In the genomic region with DNA sequence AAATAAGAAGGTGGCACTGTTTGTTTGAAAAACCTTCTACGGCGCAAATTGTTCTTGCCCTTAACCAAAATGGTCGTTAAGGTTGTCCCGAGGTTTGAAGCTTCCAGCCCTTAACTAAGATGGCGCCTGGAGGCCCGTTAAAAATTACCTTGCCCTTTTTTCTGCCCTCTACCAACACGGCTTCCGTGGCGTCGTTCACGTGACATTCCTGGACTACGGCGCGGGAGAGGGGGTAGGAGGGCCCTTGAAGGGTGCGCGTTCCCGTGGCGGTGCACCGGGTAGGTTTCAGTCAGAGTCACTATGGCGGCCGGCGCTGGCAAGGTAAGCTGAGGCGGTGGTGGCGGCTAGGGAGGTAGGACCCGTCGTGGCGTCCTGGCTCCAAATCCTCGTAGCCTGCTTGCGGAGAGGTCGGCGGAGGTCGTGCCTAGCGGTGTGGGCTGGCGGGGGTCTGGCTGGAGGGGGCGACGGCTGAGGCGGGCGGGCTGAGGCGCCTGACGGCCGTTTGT, we compare ENCODE assay signal across 1 cellular context.
A peak's percentile ranks its signal among the peaks of the same experiment; 100 is the strongest.
TF ChIP-seq lines count a peak whose summit lies in the region.

TSS of gene SLMAP (plus strand) at position 288 of the 506 bp plus-strand sequence. CDS start 1,343 bp downstream, outside the sequence.

TF ChIP-seq in K562, 482 proteins besides CTCF, POLR2A, EP300 and RAD21 (continued from another document and continues in another):
- TF ChIP-seq ELF2 (CRISPR knock-in tag; IDR thresholded peaks at IDR 0.05) (no peak), HDAC1 (IDR thresholded peaks at IDR 0.05) (peak in 1 of 2 experiments; percentile 55; a peak in 1 of 4 replicates), ZNF639 (CRISPR knock-in tag; conservative IDR thresholded peaks at IDR 0.05 in 1 of 2, IDR thresholded peaks at IDR 0.05 in 1 of 2) (peak in 1 of 2 experiments; percentile 94; a peak in 2 of 4 replicates), MAFK (IDR thresholded peaks at IDR 0.05; ENCODE audit: low read length) (no peak), XRCC4 (IDR thresholded peaks at IDR 0.05; ENCODE audit: extremely low read depth, insufficient read depth, insufficient read length) (no peak), GTF2B (IDR thresholded peaks at IDR 0.05; ENCODE audit: extremely low read depth, insufficient read length) (no peak), HSF4 (CRISPR knock-in tag; IDR thresholded peaks at IDR 0.05; ENCODE audit: borderline replicate concordance) (no peak), TAL1 (IDR thresholded peaks at IDR 0.05) (no peak), AFF1 (IDR thresholded peaks at IDR 0.05; ENCODE audit: low read depth in 1 of 2, partially characterized antibody in 2 of 2) (no peak), NCOA4 (IDR thresholded peaks at IDR 0.05; ENCODE audit: partially characterized antibody) (no peak), NR2C1 (IDR thresholded peaks at IDR 0.05) (peak; percentile 94), NR2C1 (tag; IDR thresholded peaks at IDR 0.05) (peak; percentile 89), MBD2 (IDR thresholded peaks at IDR 0.05; ENCODE audit: borderline replicate concordance, low read depth) (peak; percentile 73; the same call in 1 of the 2 replicates), SIRT6 (IDR thresholded peaks at IDR 0.05; ENCODE audit: low read depth, low read length) (no peak), ZNF707 (CRISPR knock-in tag; conservative IDR thresholded peaks at IDR 0.05) (no peak), NBN (IDR thresholded peaks at IDR 0.05; ENCODE audit: low read depth) (no peak), ZBTB1 (CRISPR knock-in tag; IDR thresholded peaks at IDR 0.05; ENCODE audit: borderline replicate concordance, low read depth) (no peak), NUFIP1 (IDR thresholded peaks at IDR 0.05; ENCODE audit: partially characterized antibody) (no peak), ZNF41 (CRISPR knock-in tag; conservative IDR thresholded peaks at IDR 0.05) (no peak), ATF4 (CRISPR knock-in tag; IDR thresholded peaks at IDR 0.05) (no peak; the same call in 1 of the 2 replicates), KLF13 (tag; IDR thresholded peaks at IDR 0.05; ENCODE audit: borderline replicate concordance, low read depth) (no peak), SRSF3 (IDR thresholded peaks at IDR 0.05; ENCODE audit: insufficient read depth, low read length) (no peak), BCL6 (CRISPR knock-in tag; IDR thresholded peaks at IDR 0.05) (peak; percentile 72; the same call in 1 of the 2 replicates), GABPA (tag; conservative IDR thresholded peaks at IDR 0.05; ENCODE audit: low read depth) (no peak; the same call in none of the 2 replicates), TBL1XR1 (IDR thresholded peaks at IDR 0.05; ENCODE audit: low read length in 2 of 2) (no peak), ZNF282 (CRISPR knock-in tag; IDR thresholded peaks at IDR 0.05) (no peak), ZSCAN29 (IDR thresholded peaks at IDR 0.05) (no peak), ZNF197 (CRISPR knock-in tag; IDR thresholded peaks at IDR 0.05; ENCODE audit: low read depth) (peak; percentile 97), POLR3G (IDR thresholded peaks at IDR 0.05; ENCODE audit: extremely low read depth, insufficient read length, insufficient replicate concordance) (no peak), TAF9B (IDR thresholded peaks at IDR 0.05; ENCODE audit: partially characterized antibody) (peak; percentile 64), MTA2 (IDR thresholded peaks at IDR 0.05; ENCODE audit: low read depth) (no peak), SREBF1 (IDR thresholded peaks at IDR 0.05; ENCODE audit: borderline replicate concordance, low read depth, low read length) (peak; percentile 64; the same call in 1 of the 2 replicates), NFE2L1 (tag; IDR thresholded peaks at IDR 0.05; ENCODE audit: borderline replicate concordance, low read depth) (no peak), CCAR2 (IDR thresholded peaks at IDR 0.05; ENCODE audit: low read depth, low read length) (no peak), RBM15 (IDR thresholded peaks at IDR 0.05; ENCODE audit: insufficient read depth, low read length) (no peak), ZNF384 (IDR thresholded peaks at IDR 0.05; ENCODE audit: low read depth, low read length) (no peak), SAP30 (IDR thresholded peaks at IDR 0.05; ENCODE audit: borderline replicate concordance, insufficient read depth, low read depth, low read length, poor library complexity, severe bottlenecking) (peak; percentile 92), ZNF121 (CRISPR knock-in tag; conservative IDR thresholded peaks at IDR 0.05) (no peak), SMAD4 (CRISPR knock-in tag; conservative IDR thresholded peaks at IDR 0.05) (peak; percentile 76), ZNF75A (CRISPR knock-in tag; IDR thresholded peaks at IDR 0.05) (no peak), ATF7 (IDR thresholded peaks at IDR 0.05) (peak; percentile 32; the same call in 1 of the 2 replicates), WHSC1 (IDR thresholded peaks at IDR 0.05; ENCODE audit: low read length) (no peak), NFE2 (IDR thresholded peaks at IDR 0.05; ENCODE audit: low read depth) (no peak), PHB2 (IDR thresholded peaks at IDR 0.05; ENCODE audit: low read depth) (no peak), ZEB2 (IDR thresholded peaks at IDR 0.05) (no peak), MAX (CRISPR knock-in tag; IDR thresholded peaks at IDR 0.05) (peak; percentile 51; the same call in 1 of the 2 replicates), TEAD1 (CRISPR knock-in tag; IDR thresholded peaks at IDR 0.05) (peak; percentile 83 to 92), DNMT1 (IDR thresholded peaks at IDR 0.05) (no peak)
- TF ChIP-seq, protein P1, sequence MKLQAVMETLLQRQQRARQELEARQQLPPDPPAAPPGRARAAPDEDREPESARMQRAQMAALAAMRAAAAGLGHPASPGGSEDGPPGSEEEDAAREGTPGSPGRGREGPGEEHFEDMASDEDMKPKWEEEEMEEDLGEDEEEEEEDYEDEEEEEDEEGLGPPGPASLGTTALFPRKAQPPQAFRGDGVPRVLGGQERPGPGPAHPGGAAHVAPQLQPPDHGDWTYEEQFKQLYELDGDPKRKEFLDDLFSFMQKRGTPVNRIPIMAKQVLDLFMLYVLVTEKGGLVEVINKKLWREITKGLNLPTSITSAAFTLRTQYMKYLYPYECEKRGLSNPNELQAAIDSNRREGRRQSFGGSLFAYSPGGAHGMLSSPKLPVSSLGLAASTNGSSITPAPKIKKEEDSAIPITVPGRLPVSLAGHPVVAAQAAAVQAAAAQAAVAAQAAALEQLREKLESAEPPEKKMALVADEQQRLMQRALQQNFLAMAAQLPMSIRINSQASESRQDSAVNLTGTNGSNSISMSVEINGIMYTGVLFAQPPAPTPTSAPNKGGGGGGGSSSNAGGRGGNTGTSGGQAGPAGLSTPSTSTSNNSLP (IDR thresholded peaks at IDR 0.05; ENCODE audit: borderline replicate concordance, low read depth, low read length): no peak
- TF ChIP-seq, protein P2, sequence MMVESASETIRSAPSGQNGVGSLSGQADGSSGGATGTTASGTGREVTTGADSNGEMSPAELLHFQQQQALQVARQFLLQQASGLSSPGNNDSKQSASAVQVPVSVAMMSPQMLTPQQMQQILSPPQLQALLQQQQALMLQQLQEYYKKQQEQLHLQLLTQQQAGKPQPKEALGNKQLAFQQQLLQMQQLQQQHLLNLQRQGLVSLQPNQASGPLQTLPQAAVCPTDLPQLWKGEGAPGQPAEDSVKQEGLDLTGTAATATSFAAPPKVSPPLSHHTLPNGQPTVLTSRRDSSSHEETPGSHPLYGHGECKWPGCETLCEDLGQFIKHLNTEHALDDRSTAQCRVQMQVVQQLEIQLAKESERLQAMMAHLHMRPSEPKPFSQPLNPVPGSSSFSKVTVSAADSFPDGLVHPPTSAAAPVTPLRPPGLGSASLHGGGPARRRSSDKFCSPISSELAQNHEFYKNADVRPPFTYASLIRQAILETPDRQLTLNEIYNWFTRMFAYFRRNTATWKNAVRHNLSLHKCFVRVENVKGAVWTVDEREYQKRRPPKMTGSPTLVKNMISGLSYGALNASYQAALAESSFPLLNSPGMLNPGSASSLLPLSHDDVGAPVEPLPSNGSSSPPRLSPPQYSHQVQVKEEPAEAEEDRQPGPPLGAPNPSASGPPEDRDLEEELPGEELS (CRISPR knock-in tag; IDR thresholded peaks at IDR 0.05; ENCODE audit: borderline replicate concordance): no peak
- TF ChIP-seq, protein P3, sequence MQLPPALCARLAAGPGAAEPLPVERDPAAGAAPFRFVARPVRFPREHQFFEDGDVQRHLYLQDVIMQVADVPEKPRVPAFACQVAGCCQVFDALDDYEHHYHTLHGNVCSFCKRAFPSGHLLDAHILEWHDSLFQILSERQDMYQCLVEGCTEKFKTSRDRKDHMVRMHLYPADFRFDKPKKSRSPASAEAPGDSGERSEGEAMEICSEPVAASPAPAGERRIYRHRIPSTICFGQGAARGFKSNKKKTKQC (CRISPR knock-in tag; IDR thresholded peaks at IDR 0.05): no peak
